In genomic region chr12:5780536-5780935, GRCh38 we compare ENCODE assay signal across 21 cellular contexts.
"Had no signal": no experiment of that assay in that cellular context is flagged by ENCODE, and none has a peak within 500 bp of the region (broad histone marks: within the 10 kb centered on the region; RNA-seq: fewer than 3 reads in every experiment).

No MANE protein-coding gene starts in this region.

- H3K9me3 ChIP-seq: breast epithelium, heart right ventricle, spleen, thoracic aorta, upper lobe of left lung had no signal

- H3K4me3 ChIP-seq: breast epithelium, heart right ventricle, spleen, thoracic aorta, upper lobe of left lung had no signal

- H3K27me3 ChIP-seq: spleen, upper lobe of left lung had no signal

- DNase-seq: activated CD4-positive, alpha-beta T cell treated with anti-CD3 and anti-CD28 coated beads for 1 hour; activated CD8-positive, alpha-beta memory T cell treated with anti-CD3 and anti-CD28 coated beads for 24 hours; activated effector memory CD4-positive, alpha-beta T cell treated with Interleukin-2 at 50 U/mL for 16 hours; activated naive CD4-positive, alpha-beta T cell treated with anti-CD3 and anti-CD28 coated beads for 36 hours; activated naive CD8-positive, alpha-beta T cell treated with anti-CD3 and anti-CD28 coated beads, Interleukin-2, amount 10 ng/mL, durations not matched to agents 7 days and 5 days; activated T-cell treated with anti-CD3 and anti-CD28 coated beads, Interleukin-2, amount 50 U/mL, for 48 hours; amniotic stem cell; foreskin fibroblast; heart right ventricle; kidney; spleen; stimulated activated CD4-positive, alpha-beta T cell treated with anti-CD3 and anti-CD28 coated beads, Interleukin-4, amount 100 ng/mL, for 24 hours; stimulated activated naive CD4-positive, alpha-beta T cell treated with Interleukin-2 at 50 U/mL for 16 hours; T-helper 1 cell; T-helper 9 cell; upper lobe of left lung had no signal

- H3K4me1 ChIP-seq: breast epithelium, parathyroid adenoma, spleen had no signal

- H3K27ac ChIP-seq: breast epithelium, parathyroid adenoma, spleen, thoracic aorta, upper lobe of left lung had no signal

- ATAC-seq: left lobe of liver; natural killer cell treated with Interleukin-12 subunit alpha and Interleukin-12 subunit beta and Interleukin-15 and Interleukin-18, amount 100 ng/mL, for 72 hours had no signal

- H3K36me3 ChIP-seq: breast epithelium, heart right ventricle, spleen, thoracic aorta, upper lobe of left lung had no signal
